ENCODE assay signal across 1 cellular context in the genomic region with DNA sequence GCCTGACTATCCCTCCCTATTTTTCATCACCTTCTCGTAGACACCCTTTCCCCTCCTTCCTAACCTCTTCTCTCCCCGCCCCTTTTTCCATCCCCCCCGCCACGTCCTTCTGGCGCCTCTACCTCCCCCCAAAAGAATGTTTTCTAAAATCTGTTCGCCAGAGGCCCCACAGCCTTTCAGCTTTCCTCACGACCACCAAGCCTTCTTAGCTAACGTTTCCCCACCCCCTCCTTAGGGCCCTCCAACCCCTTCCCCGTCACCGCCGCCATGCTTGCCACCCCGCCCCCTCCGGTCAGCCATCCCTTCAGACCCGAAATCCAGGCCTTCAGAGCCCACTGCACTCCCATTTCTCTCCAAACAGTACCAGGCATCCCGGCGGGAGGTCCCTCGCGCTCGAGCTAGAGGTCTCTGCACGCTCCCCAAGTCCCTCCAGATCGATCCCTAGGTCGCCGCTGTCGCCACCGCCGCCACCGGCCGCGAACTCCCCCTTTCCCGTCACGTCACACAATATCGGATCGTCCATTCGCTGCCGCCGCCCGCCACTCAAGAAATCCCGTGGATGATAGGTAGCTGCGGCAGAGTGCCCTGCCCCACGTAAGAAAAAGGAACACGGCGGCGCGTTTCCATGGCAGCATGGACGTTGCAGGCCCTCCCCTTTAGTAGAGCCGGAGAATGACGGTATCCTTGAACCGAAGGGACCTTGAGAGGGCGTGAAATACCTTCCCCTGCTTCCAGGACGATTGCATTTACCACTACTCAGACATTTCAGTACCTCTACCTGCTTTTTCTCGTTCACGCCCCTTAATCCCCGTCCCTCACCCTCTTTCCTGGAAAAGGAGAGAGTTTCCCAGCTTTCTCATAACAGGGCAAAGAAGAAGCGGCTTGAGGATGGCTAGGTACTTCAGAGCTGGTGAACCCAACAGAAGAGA.
A peak's percentile ranks its signal among the peaks of the same experiment; 100 is the strongest.
TF ChIP-seq lines count a peak whose summit lies in the region.

A gene with protein sequence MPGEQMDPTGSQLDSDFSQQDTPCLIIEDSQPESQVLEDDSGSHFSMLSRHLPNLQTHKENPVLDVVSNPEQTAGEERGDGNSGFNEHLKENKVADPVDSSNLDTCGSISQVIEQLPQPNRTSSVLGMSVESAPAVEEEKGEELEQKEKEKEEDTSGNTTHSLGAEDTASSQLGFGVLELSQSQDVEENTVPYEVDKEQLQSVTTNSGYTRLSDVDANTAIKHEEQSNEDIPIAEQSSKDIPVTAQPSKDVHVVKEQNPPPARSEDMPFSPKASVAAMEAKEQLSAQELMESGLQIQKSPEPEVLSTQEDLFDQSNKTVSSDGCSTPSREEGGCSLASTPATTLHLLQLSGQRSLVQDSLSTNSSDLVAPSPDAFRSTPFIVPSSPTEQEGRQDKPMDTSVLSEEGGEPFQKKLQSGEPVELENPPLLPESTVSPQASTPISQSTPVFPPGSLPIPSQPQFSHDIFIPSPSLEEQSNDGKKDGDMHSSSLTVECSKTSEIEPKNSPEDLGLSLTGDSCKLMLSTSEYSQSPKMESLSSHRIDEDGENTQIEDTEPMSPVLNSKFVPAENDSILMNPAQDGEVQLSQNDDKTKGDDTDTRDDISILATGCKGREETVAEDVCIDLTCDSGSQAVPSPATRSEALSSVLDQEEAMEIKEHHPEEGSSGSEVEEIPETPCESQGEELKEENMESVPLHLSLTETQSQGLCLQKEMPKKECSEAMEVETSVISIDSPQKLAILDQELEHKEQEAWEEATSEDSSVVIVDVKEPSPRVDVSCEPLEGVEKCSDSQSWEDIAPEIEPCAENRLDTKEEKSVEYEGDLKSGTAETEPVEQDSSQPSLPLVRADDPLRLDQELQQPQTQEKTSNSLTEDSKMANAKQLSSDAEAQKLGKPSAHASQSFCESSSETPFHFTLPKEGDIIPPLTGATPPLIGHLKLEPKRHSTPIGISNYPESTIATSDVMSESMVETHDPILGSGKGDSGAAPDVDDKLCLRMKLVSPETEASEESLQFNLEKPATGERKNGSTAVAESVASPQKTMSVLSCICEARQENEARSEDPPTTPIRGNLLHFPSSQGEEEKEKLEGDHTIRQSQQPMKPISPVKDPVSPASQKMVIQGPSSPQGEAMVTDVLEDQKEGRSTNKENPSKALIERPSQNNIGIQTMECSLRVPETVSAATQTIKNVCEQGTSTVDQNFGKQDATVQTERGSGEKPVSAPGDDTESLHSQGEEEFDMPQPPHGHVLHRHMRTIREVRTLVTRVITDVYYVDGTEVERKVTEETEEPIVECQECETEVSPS (N-terminal part only) (minus strand): TSS at position 484 of the 929 bp plus-strand sequence. CDS start 113 bp downstream, at position 371.

TF ChIP-seq in K562, 482 proteins besides CTCF, POLR2A, EP300 and RAD21 (continued from another document and continues in another):
- TF ChIP-seq, protein P1, sequence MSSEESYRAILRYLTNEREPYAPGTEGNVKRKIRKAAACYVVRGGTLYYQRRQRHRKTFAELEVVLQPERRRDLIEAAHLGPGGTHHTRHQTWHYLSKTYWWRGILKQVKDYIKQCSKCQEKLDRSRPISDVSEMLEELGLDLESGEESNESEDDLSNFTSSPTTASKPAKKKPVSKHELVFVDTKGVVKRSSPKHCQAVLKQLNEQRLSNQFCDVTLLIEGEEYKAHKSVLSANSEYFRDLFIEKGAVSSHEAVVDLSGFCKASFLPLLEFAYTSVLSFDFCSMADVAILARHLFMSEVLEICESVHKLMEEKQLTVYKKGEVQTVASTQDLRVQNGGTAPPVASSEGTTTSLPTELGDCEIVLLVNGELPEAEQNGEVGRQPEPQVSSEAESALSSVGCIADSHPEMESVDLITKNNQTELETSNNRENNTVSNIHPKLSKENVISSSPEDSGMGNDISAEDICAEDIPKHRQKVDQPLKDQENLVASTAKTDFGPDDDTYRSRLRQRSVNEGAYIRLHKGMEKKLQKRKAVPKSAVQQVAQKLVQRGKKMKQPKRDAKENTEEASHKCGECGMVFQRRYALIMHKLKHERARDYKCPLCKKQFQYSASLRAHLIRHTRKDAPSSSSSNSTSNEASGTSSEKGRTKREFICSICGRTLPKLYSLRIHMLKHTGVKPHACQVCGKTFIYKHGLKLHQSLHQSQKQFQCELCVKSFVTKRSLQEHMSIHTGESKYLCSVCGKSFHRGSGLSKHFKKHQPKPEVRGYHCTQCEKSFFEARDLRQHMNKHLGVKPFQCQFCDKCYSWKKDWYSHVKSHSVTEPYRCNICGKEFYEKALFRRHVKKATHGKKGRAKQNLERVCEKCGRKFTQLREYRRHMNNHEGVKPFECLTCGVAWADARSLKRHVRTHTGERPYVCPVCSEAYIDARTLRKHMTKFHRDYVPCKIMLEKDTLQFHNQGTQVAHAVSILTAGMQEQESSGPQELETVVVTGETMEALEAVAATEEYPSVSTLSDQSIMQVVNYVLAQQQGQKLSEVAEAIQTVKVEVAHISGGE (CRISPR knock-in tag; IDR thresholded peaks at IDR 0.05), result peak in 1 of 3 experiments; percentile 69; a peak in 1 of 6 replicates
- TF ChIP-seq ZNF175 (CRISPR knock-in tag; IDR thresholded peaks at IDR 0.05; ENCODE audit: low read depth), result no peak
- TF ChIP-seq BMI1 (IDR thresholded peaks at IDR 0.05; ENCODE audit: low read length), result peak; percentile 65
- TF ChIP-seq TRIM24 (IDR thresholded peaks at IDR 0.05), result no peak
- no peak for TF ChIP-seq U2AF2 (optimal IDR thresholded peaks at IDR 0.05; ENCODE audit: low read depth, low read length)
- TF ChIP-seq ZNF445 (CRISPR knock-in tag; IDR thresholded peaks at IDR 0.05; ENCODE audit: low read depth), result no peak
- peak in 1 of 2 experiments; percentile 5; a peak in 1 of 4 replicates for TF ChIP-seq RCOR1 (IDR thresholded peaks at IDR 0.05; ENCODE audit: borderline replicate concordance in 1 of 2, low read depth in 2 of 2, low read length in 2 of 2)
- no peak for TF ChIP-seq KAT7 (CRISPR knock-in tag; IDR thresholded peaks at IDR 0.05; ENCODE audit: borderline replicate concordance)
- TF ChIP-seq HOXB6 (CRISPR knock-in tag; IDR thresholded peaks at IDR 0.05; ENCODE audit: borderline replicate concordance), result no peak
- TF ChIP-seq, protein P2, sequence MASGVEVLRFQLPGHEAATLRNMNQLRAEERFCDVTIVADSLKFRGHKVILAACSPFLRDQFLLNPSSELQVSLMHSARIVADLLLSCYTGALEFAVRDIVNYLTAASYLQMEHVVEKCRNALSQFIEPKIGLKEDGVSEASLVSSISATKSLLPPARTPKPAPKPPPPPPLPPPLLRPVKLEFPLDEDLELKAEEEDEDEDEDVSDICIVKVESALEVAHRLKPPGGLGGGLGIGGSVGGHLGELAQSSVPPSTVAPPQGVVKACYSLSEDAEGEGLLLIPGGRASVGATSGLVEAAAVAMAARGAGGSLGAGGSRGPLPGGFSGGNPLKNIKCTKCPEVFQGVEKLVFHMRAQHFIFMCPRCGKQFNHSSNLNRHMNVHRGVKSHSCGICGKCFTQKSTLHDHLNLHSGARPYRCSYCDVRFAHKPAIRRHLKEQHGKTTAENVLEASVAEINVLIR (CRISPR knock-in tag; IDR thresholded peaks at IDR 0.05), result peak; percentile 91
- TF ChIP-seq HSF4 (CRISPR knock-in tag; IDR thresholded peaks at IDR 0.05; ENCODE audit: borderline replicate concordance), result no peak
- TF ChIP-seq, protein P3, sequence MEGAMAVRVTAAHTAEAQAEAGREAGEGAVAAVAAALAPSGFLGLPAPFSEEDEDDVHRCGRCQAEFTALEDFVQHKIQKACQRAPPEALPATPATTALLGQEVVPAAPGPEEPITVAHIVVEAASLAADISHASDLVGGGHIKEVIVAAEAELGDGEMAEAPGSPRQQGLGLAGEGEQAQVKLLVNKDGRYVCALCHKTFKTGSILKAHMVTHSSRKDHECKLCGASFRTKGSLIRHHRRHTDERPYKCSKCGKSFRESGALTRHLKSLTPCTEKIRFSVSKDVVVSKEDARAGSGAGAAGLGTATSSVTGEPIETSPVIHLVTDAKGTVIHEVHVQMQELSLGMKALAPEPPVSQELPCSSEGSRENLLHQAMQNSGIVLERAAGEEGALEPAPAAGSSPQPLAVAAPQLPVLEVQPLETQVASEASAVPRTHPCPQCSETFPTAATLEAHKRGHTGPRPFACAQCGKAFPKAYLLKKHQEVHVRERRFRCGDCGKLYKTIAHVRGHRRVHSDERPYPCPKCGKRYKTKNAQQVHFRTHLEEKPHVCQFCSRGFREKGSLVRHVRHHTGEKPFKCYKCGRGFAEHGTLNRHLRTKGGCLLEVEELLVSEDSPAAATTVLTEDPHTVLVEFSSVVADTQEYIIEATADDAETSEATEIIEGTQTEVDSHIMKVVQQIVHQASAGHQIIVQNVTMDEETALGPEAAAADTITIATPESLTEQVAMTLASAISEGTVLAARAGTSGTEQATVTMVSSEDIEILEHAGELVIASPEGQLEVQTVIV (CRISPR knock-in tag; IDR thresholded peaks at IDR 0.05; ENCODE audit: borderline replicate concordance), result no peak
- peak; percentile 63 for TF ChIP-seq PHF20 (IDR thresholded peaks at IDR 0.05; ENCODE audit: partially characterized antibody)
- TF ChIP-seq ZFX (CRISPR knock-in tag; IDR thresholded peaks at IDR 0.05), result peak; percentile 57
- peak; percentile 80 for TF ChIP-seq SPI1 (IDR thresholded peaks at IDR 0.05; ENCODE audit: borderline replicate concordance, low read depth, low read length)
- TF ChIP-seq GABPA (tag; conservative IDR thresholded peaks at IDR 0.05; ENCODE audit: low read depth), result peak; percentile 61; the same call in 1 of the 2 replicates
- TF ChIP-seq XRCC4 (IDR thresholded peaks at IDR 0.05; ENCODE audit: extremely low read depth, insufficient read depth, insufficient read length), result no peak
- TF ChIP-seq, protein P4, sequence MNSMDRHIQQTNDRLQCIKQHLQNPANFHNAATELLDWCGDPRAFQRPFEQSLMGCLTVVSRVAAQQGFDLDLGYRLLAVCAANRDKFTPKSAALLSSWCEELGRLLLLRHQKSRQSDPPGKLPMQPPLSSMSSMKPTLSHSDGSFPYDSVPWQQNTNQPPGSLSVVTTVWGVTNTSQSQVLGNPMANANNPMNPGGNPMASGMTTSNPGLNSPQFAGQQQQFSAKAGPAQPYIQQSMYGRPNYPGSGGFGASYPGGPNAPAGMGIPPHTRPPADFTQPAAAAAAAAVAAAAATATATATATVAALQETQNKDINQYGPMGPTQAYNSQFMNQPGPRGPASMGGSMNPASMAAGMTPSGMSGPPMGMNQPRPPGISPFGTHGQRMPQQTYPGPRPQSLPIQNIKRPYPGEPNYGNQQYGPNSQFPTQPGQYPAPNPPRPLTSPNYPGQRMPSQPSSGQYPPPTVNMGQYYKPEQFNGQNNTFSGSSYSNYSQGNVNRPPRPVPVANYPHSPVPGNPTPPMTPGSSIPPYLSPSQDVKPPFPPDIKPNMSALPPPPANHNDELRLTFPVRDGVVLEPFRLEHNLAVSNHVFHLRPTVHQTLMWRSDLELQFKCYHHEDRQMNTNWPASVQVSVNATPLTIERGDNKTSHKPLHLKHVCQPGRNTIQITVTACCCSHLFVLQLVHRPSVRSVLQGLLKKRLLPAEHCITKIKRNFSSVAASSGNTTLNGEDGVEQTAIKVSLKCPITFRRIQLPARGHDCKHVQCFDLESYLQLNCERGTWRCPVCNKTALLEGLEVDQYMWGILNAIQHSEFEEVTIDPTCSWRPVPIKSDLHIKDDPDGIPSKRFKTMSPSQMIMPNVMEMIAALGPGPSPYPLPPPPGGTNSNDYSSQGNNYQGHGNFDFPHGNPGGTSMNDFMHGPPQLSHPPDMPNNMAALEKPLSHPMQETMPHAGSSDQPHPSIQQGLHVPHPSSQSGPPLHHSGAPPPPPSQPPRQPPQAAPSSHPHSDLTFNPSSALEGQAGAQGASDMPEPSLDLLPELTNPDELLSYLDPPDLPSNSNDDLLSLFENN (IDR thresholded peaks at IDR 0.05; ENCODE audit: low read depth in 2 of 2, low read length in 2 of 2), result no peak
- peak; percentile 52; the same call in 1 of the 2 replicates for TF ChIP-seq GABPB1 (CRISPR knock-in tag; IDR thresholded peaks at IDR 0.05)
- TF ChIP-seq, protein P5, sequence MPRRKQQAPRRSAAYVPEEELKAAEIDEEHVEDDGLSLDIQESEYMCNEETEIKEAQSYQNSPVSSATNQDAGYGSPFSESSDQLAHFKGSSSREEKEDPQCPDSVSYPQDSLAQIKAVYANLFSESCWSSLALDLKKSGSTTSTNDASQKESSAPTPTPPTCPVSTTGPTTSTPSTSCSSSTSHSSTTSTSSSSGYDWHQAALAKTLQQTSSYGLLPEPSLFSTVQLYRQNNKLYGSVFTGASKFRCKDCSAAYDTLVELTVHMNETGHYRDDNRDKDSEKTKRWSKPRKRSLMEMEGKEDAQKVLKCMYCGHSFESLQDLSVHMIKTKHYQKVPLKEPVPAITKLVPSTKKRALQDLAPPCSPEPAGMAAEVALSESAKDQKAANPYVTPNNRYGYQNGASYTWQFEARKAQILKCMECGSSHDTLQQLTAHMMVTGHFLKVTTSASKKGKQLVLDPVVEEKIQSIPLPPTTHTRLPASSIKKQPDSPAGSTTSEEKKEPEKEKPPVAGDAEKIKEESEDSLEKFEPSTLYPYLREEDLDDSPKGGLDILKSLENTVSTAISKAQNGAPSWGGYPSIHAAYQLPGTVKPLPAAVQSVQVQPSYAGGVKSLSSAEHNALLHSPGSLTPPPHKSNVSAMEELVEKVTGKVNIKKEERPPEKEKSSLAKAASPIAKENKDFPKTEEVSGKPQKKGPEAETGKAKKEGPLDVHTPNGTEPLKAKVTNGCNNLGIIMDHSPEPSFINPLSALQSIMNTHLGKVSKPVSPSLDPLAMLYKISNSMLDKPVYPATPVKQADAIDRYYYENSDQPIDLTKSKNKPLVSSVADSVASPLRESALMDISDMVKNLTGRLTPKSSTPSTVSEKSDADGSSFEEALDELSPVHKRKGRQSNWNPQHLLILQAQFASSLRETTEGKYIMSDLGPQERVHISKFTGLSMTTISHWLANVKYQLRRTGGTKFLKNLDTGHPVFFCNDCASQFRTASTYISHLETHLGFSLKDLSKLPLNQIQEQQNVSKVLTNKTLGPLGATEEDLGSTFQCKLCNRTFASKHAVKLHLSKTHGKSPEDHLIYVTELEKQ (CRISPR knock-in tag; IDR thresholded peaks at IDR 0.05), result no peak
- TF ChIP-seq, protein P6, sequence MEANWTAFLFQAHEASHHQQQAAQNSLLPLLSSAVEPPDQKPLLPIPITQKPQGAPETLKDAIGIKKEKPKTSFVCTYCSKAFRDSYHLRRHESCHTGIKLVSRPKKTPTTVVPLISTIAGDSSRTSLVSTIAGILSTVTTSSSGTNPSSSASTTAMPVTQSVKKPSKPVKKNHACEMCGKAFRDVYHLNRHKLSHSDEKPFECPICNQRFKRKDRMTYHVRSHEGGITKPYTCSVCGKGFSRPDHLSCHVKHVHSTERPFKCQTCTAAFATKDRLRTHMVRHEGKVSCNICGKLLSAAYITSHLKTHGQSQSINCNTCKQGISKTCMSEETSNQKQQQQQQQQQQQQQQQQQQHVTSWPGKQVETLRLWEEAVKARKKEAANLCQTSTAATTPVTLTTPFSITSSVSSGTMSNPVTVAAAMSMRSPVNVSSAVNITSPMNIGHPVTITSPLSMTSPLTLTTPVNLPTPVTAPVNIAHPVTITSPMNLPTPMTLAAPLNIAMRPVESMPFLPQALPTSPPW (CRISPR knock-in tag; IDR thresholded peaks at IDR 0.05), result peak; percentile 98
- no peak for TF ChIP-seq POLR3A (IDR thresholded peaks at IDR 0.05; ENCODE audit: borderline replicate concordance, extremely low read depth, insufficient read depth, insufficient read length)
- no peak for TF ChIP-seq ERF (CRISPR knock-in tag; IDR thresholded peaks at IDR 0.05)
- TF ChIP-seq MCM7 (IDR thresholded peaks at IDR 0.05), result no peak
- TF ChIP-seq MCM2 (IDR thresholded peaks at IDR 0.05; ENCODE audit: low read depth), result no peak
- TF ChIP-seq SREBF1 (IDR thresholded peaks at IDR 0.05; ENCODE audit: borderline replicate concordance, low read depth, low read length), result no peak
- TF ChIP-seq RB1 (IDR thresholded peaks at IDR 0.05; ENCODE audit: low read depth), result peak; percentile 62; the same call in 1 of the 2 replicates
- peak; percentile 86 for TF ChIP-seq FOS (IDR thresholded peaks at IDR 0.05; ENCODE audit: extremely low read depth, insufficient read length)
